27 cellular contexts compared by ENCODE assay signal in the genomic region with DNA sequence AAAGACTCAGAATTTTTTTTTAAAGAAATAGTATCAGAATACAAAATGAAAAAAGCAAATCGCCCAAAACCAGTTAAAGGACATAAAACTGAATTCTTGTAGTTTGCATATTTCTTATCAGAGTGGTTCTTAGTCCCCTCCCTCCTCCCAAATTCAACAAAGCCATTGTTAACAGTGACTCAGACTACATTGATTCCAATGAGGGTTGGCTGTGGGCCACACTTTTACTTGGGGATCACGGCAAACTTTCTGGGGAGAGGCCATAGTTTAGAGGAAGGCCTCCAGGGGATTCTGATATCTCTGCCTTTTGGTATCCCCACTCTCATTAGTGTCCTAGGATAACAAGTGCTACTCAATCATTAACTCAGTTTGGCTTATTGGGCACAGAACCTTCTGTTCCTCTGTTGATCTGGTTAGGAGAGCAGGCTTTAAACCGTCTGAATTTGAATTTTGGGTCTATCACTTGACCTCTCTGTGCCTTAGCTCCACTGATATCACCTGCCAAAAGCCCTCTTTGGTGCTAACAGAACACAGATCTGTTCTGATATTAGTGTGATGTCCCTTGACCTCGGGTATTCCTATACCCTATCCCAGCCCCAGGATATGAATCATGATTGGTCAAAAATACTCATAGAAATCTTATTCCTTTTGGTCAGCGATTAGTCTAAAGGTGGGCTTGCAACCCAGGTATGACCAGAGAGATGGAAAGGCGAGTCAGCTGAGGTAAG. TPM values are rescaled to one million over a fixed set of nuclear protein-coding genes. Genes with fewer than 3 reads are reported as not detected.
DNase-seq lines count a peak whose midpoint lies in the region; FAIRE-seq and TF ChIP-seq lines count a peak whose summit lies in the region.
"Had no signal": no experiment of that assay in that cellular context is flagged by ENCODE, and none has a peak within 500 bp of the region (broad histone marks: within the 10 kb centered on the region; RNA-seq: fewer than 3 reads in every experiment).

No MANE protein-coding gene starts in this region.

- FAIRE-seq in astrocyte (lab: Jason Lieb, UNC) (no peak), small intestine (lab: Jason Lieb, UNC) (no peak)
- FAIRE-seq: frontal cortex had no signal

- 41 to 73% (median 50%) methylated on average over 6 of the region's 6 CpGs for WGBS in small intestine, 3 donors

- H3K4me1 ChIP-seq in astrocyte (ENCODE audit: insufficient read depth, low read length) (peaks cover 6% of the 10 kb centered on the region), small intestine (ENCODE audit: control insufficient read depth in 2 of 2, insufficient read depth in 1 of 2, low read depth in 1 of 2, low read length in 1 of 2) (peaks cover 4% of the 10 kb centered on the region in 2 donors)
- H3K4me1 ChIP-seq: left ventricle myocardium inferior had no signal

- DNase-seq in ELR (ENCODE audit: low read depth) (peak; percentile 35), astrocyte (ENCODE audit: low read depth) (no peak), fibroblast of the aortic adventitia (ENCODE audit: low read depth) (peak; percentile 63), small intestine (peak; percentile 28), NCI-H187 treated with DMSO at 0.1 percent for 48 hours (lab: John Stamatoyannopoulos, UW) (no peak), CD1c-positive myeloid dendritic cell (ENCODE audit: extremely low spot score) (no peak), NOMO-1 treated with DMSO at 0.1 percent for 48 hours (lab: John Stamatoyannopoulos, UW; ENCODE audit: unreplicated experiment) (no peak)
- DNase-seq: activated B cell treated with CpG ODN at 0.5 μM for 24 hours; activated CD4-positive, alpha-beta T cell treated with anti-CD3 and anti-CD28 coated beads, Interleukin-2, amount 50 U/mL, for 48 hours; activated CD8-positive, alpha-beta memory T cell treated with anti-CD3 and anti-CD28 coated beads, Interleukin-2, amount 50 U/mL, for 4 hours; DMS79 treated with DMSO at 0.1 percent for 48 hours; hippocampal formation; immature natural killer cell; left ventricle myocardium inferior; MG63; NCI-H1417; OCI-M1; stimulated activated CD4-positive, alpha-beta T cell treated with anti-CD3 and anti-CD28 coated beads, Interleukin-15, amount 100 ng/mL, for 24 hours; stimulated activated naive CD8-positive, alpha-beta T cell treated with anti-CD3 and anti-CD28 coated beads, Interleukin-15, Interleukin-2, amounts not matched to agents 100 U/mL and 50 U/mL, for 24 hours; T1000 had no signal

- no peaks in the 10 kb centered on the region for H3K4me1 Mint-ChIP-seq in astrocyte (ENCODE audit: low read depth, unreplicated experiment)
- H3K4me1 Mint-ChIP-seq: activated B cell treated with CpG ODN at 0.5 μM for 24 hours; activated naive CD4-positive, alpha-beta T cell treated with anti-CD3 and anti-CD28 coated beads, Interleukin-2, amount 50 U/mL, for 24 hours; B cell; central memory CD8-positive, alpha-beta T cell had no signal

- no peak for TF ChIP-seq CTCF in astrocyte (IDR thresholded peaks at IDR 0.05; ENCODE audit: insufficient read depth, low read depth, low read length)
- TF ChIP-seq CTCF in fibroblast of the aortic adventitia (IDR thresholded peaks at IDR 0.05; ENCODE audit: insufficient read depth, low read length), result no peak

- H3K27me3 Mint-ChIP-seq in astrocyte (ENCODE audit: low read depth, unreplicated experiment), result peaks cover 2% of the 10 kb centered on the region

- H3K9me3 ChIP-seq in astrocyte (ENCODE audit: insufficient read depth, low read depth, low read length) (no peaks in the 10 kb centered on the region), small intestine (ENCODE audit: control insufficient read depth, low read depth) (no peaks in the 10 kb centered on the region)
- H3K9me3 ChIP-seq: HAP-1, left ventricle myocardium inferior, MG63 had no signal

- peak overlapping the region; percentile 7 for H3K4me2 ChIP-seq in astrocyte (ENCODE audit: low read length)

- no peaks in the 10 kb centered on the region for H4K20me1 ChIP-seq in astrocyte (ENCODE audit: insufficient read depth, low read length)

- no peak overlapping the region for H3K9ac ChIP-seq in astrocyte (ENCODE audit: low read length)

- H3K27me3 ChIP-seq in astrocyte (ENCODE audit: insufficient read depth, low read length) (no peaks in the 10 kb centered on the region), small intestine (ENCODE audit: control insufficient read depth in 2 of 2, insufficient read depth in 2 of 2, low read length in 2 of 2) (no peaks in the 10 kb centered on the region)
- H3K27me3 ChIP-seq: MG63 had no signal

- peaks cover 7% of the 10 kb centered on the region for H3K9me3 Mint-ChIP-seq in astrocyte (ENCODE audit: unreplicated experiment)
- H3K9me3 Mint-ChIP-seq: activated B cell treated with CpG ODN at 0.5 μM for 24 hours; activated naive CD4-positive, alpha-beta T cell treated with anti-CD3 and anti-CD28 coated beads, Interleukin-2, amount 50 U/mL, for 24 hours; central memory CD8-positive, alpha-beta T cell; immature natural killer cell; natural killer cell treated with Interleukin-12 subunit alpha and Interleukin-12 subunit beta and Interleukin-15 and Interleukin-18, amount 100 ng/mL, for 72 hours had no signal

- H3K36me3 ChIP-seq in astrocyte (ENCODE audit: insufficient read depth, low read length) (no peaks in the 10 kb centered on the region), small intestine (ENCODE audit: control insufficient read depth in 2 of 2, insufficient read depth in 2 of 2, low read length in 2 of 2) (no peaks in the 10 kb centered on the region)
- H3K36me3 ChIP-seq: HAP-1, left ventricle myocardium inferior, MG63 had no signal

- no peaks in the 10 kb centered on the region for H3K79me2 ChIP-seq in astrocyte (ENCODE audit: insufficient read depth, low read length)

- H3K27ac Mint-ChIP-seq in astrocyte (ENCODE audit: unreplicated experiment), result no peak overlapping the region
- H3K27ac Mint-ChIP-seq: activated B cell treated with CpG ODN at 0.5 μM for 24 hours; activated naive CD4-positive, alpha-beta T cell treated with anti-CD3 and anti-CD28 coated beads, Interleukin-2, amount 50 U/mL, for 24 hours; B cell; immature natural killer cell; natural killer cell treated with Interleukin-12 subunit alpha and Interleukin-12 subunit beta and Interleukin-15 and Interleukin-18, amount 100 ng/mL, for 72 hours had no signal

- H3K4me3 Mint-ChIP-seq in astrocyte (ENCODE audit: unreplicated experiment), result no peak overlapping the region
- H3K4me3 Mint-ChIP-seq: activated B cell treated with CpG ODN at 0.5 μM for 24 hours; activated naive CD4-positive, alpha-beta T cell treated with anti-CD3 and anti-CD28 coated beads, Interleukin-2, amount 50 U/mL, for 24 hours; B cell; central memory CD8-positive, alpha-beta T cell; immature natural killer cell; natural killer cell treated with Interleukin-12 subunit alpha and Interleukin-12 subunit beta and Interleukin-15 and Interleukin-18, amount 100 ng/mL, for 72 hours had no signal

- no peaks in the 10 kb centered on the region for H3K36me3 Mint-ChIP-seq in astrocyte (ENCODE audit: low read depth, unreplicated experiment)
- H3K36me3 Mint-ChIP-seq: activated naive CD4-positive, alpha-beta T cell treated with anti-CD3 and anti-CD28 coated beads, Interleukin-2, amount 50 U/mL, for 24 hours; natural killer cell treated with Interleukin-12 subunit alpha and Interleukin-12 subunit beta and Interleukin-15 and Interleukin-18, amount 100 ng/mL, for 72 hours had no signal

- no peak overlapping the region for H3K4me3 ChIP-seq in astrocyte (ENCODE audit: insufficient read depth, low read depth, low read length)
- H3K4me3 ChIP-seq in fibroblast of the aortic adventitia (ENCODE audit: low read depth, low read length), result no peak overlapping the region
- no peak overlapping the region for H3K4me3 ChIP-seq in small intestine (ENCODE audit: low read depth in 1 of 2, low read length in 2 of 2)
- H3K4me3 ChIP-seq: HAP-1, left ventricle myocardium inferior, MG63 had no signal

- no peak overlapping the region for H2AFZ ChIP-seq in astrocyte (ENCODE audit: low read depth, low read length)

- no peak overlapping the region for H3K27ac ChIP-seq in astrocyte (ENCODE audit: low read depth, low read length)
- H3K27ac ChIP-seq in small intestine (ENCODE audit: low read depth in 1 of 2, low read length in 1 of 2), result peak overlapping the region in 1 of 2 donors; percentile 17
- H3K27ac ChIP-seq: epithelial cell of prostate, left ventricle myocardium inferior had no signal

RNA-seq across cellular contexts. Expression of a gene that starts 45.2 kb away (rescaled TPM):
- total RNA-seq in astrocyte, result 16.6 and 17.7 TPM in 2 replicates
- 48.5 and 73.0 TPM in 2 replicates for total RNA-seq in fibroblast of the aortic adventitia (ENCODE audit: low replicate concordance)
- polyA plus RNA-seq in small intestine, result 10 to 100 TPM; 22.8 to 85.9 (median 79.6) TPM

RNA-seq across cellular contexts. Expression of a gene that starts 49.4 kb away (rescaled TPM):
- 130 and 163 TPM in 2 replicates for total RNA-seq in astrocyte
- 31.7 and 130 TPM in 2 replicates for total RNA-seq in fibroblast of the aortic adventitia (ENCODE audit: low replicate concordance)
- 10 to 100 TPM; 14.2 to 44.7 (median 29.5) TPM for polyA plus RNA-seq in small intestine

Comparison
In these comparisons a context has a peak if more than half of its experiments do, and no peak if none do; other contexts are left out.
1. DNase-seq: peak in ELR (single experiment), fibroblast of the aortic adventitia (single experiment) and small intestine (single experiment); none in astrocyte (single experiment), NCI-H187 treated with DMSO at 0.1 percent for 48 hours (single experiment), CD1c-positive myeloid dendritic cell (single experiment) and NOMO-1 treated with DMSO at 0.1 percent for 48 hours (single experiment).